Comparison of ENCODE assay signal across 8 cellular contexts in genomic region chr1:25247024-25247828, GRCh38. TPM values are rescaled to one million over a fixed set of nuclear protein-coding genes. Genes with fewer than 3 reads are reported as not detected.
A peak's percentile ranks its signal among the peaks of the same experiment; 100 is the strongest.
DNase-seq lines count a peak whose midpoint lies in the region; ATAC-seq, FAIRE-seq and TF ChIP-seq lines count a peak whose summit lies in the region.

Gene RSRP1, minus strand, starts transcription at chr1:25247454. Its CDS starts 491 bp downstream, at chr1:25246963.

- peaks cover 43% of the 10 kb centered on the region for H3K36me3 ChIP-seq in left ventricle myocardium inferior

- TF ChIP-seq CTCF in left ventricle myocardium inferior (IDR thresholded peaks at IDR 0.05; ENCODE audit: borderline replicate concordance) (peak; percentile 16), progenitor cell of endocrine pancreas (IDR thresholded peaks at IDR 0.05; ENCODE audit: unreplicated experiment) (no peak)

- no peaks in the 10 kb centered on the region for H3K9me3 Mint-ChIP-seq in progenitor cell of endocrine pancreas (ENCODE audit: low read depth)

- FAIRE-seq in GM12892 (lab: Jason Lieb, UNC), result peak; percentile 96

- H3K4me1 ChIP-seq in left ventricle myocardium inferior, result peaks cover 58% of the 10 kb centered on the region

- no peaks in the 10 kb centered on the region for H3K27me3 Mint-ChIP-seq in progenitor cell of endocrine pancreas

- peaks cover 28% of the 10 kb centered on the region for H3K4me1 Mint-ChIP-seq in progenitor cell of endocrine pancreas (ENCODE audit: low read depth)

- peak within 1 kb of the TSS; percentile 96 for H3K4me3 Mint-ChIP-seq in progenitor cell of endocrine pancreas (ENCODE audit: low read depth)

- intact Hi-C loops in T-helper 1 cell treated with Interleukin-12 subunit alpha and Interleukin-12 subunit beta and Interleukin-4 antibody, amounts not matched to agents 30 ng/mL and 1 ng/mL, for 36 hours (cut with micrococcal nuclease), result loop anchor here (1.0 to 10.0 kb wide), 15 partner anchors 8 to 1880 kb away; partner anchors contain the start of genes ARID1A, CLIC4, HMGN2 and MACO1
- intact Hi-C loops in left ventricle myocardium inferior (cut with micrococcal nuclease), result loop anchor here (10.0 kb wide), 1 partner anchor 98 kb away; no protein-coding TSS in a partner anchor

- peak; percentile 100 for TF ChIP-seq POLR2A in GM12892 (IDR thresholded peaks at IDR 0.05; ENCODE audit: low read depth, low read length)

- H3K36me3 Mint-ChIP-seq in progenitor cell of endocrine pancreas (ENCODE audit: insufficient read depth), result peaks cover 7% of the 10 kb centered on the region

- H3K4me3 ChIP-seq in left ventricle myocardium inferior, result peak within 1 kb of the TSS; percentile 96

- peak; percentile 72 for ATAC-seq in HG02852 (IDR thresholded peaks at IDR 0.05; ENCODE audit: unreplicated experiment)

- DNase-seq in GM12892 (ENCODE audit: insufficient read length) (peak; percentile 100), NCI-H146 treated with DMSO at 0.1 percent for 48 hours (lab: John Stamatoyannopoulos, UW; ENCODE audit: unreplicated experiment) (peak; percentile 90), amniotic stem cell (lab: John Stamatoyannopoulos, UW) (peak; percentile 96), left ventricle myocardium inferior (peak; percentile 100), progenitor cell of endocrine pancreas (ENCODE audit: low spot score, unreplicated experiment) (peak; percentile 98), ureter (ENCODE audit: low spot score) (peak; percentile 99)

- peak within 1 kb of the TSS; percentile 100 for H3K27ac ChIP-seq in left ventricle myocardium inferior (replicated peaks)

- H3K9me3 ChIP-seq in left ventricle myocardium inferior (replicated peaks), result no peaks in the 10 kb centered on the region

- peak within 1 kb of the TSS; percentile 99 for H3K27ac Mint-ChIP-seq in progenitor cell of endocrine pancreas

- no peaks in the 10 kb centered on the region for H3K27me3 ChIP-seq in left ventricle myocardium inferior (ENCODE audit: low read depth)

RNA-seq across cellular contexts. Expression of gene RSRP1, which starts in this region (rescaled TPM):
- polyA plus RNA-seq in GM12892 (2012; ENCODE audit: missing spikeins), result 136 TPM
- total RNA-seq in T-helper 1 cell treated with Interleukin-12 subunit alpha and Interleukin-12 subunit beta and Interleukin-4 antibody, amounts not matched to agents 30 ng/mL and 1 ng/mL, for 36 hours, result 206 and 210 TPM in 2 replicates
- total RNA-seq in left ventricle myocardium inferior (41.1 TPM), progenitor cell of endocrine pancreas (124 and 127 TPM in 2 replicates), ureter (99.5 TPM)

Comparison
In these comparisons a context has a peak if more than half of its experiments do, and no peak if none do; other contexts are left out.
1. Peak in every context shown above with its lines: DNase-seq, ATAC-seq, H3K4me3 ChIP-seq and H3K27ac ChIP-seq.